Comparison of ENCODE assay signal across 9 cellular contexts in genomic region chr22:20982563-20982882, GRCh38. TPM values are rescaled to one million over a fixed set of nuclear protein-coding genes. Genes with fewer than 3 reads are reported as not detected.
DNase-seq lines count a peak whose midpoint lies in the region; ATAC-seq and TF ChIP-seq lines count a peak whose summit lies in the region.
"Had no signal": no experiment of that assay in that cellular context is flagged by ENCODE, and none has a peak within 500 bp of the region (broad histone marks: within the 10 kb centered on the region; RNA-seq: fewer than 3 reads in every experiment).

No MANE protein-coding gene starts in this region.

- H3K9me3 Mint-ChIP-seq in activated T-helper 2 cell treated with anti-CD3 and anti-CD28 coated beads, Interferon-gamma antibody, Interleukin-2, Interleukin-4, amounts not matched to agents 10 μg/mL and 5 μg/mL and 100 μg/mL, durations not matched to agents 14 hours and 24 hours and 36 hours = peaks cover 12% of the 10 kb centered on the region

- intact Hi-C loops in activated T-helper 2 cell treated with anti-CD3 and anti-CD28 coated beads, Interferon-gamma antibody, Interleukin-2, Interleukin-4, amounts not matched to agents 10 μg/mL and 5 μg/mL and 100 μg/mL, durations not matched to agents 14 hours and 24 hours and 36 hours (cut with micrococcal nuclease) = no loop called here

- peaks cover 0 to 11% (median 0%) of the 10 kb centered on the region in 11 experiments; a peak in 5 of 22 replicates for H4K20me1 ChIP-seq in BLaER1 treated with 17β-estradiol and CSF1 and Interleukin-3, amounts not matched to agents 10 nM and 100 nM

- H3K4me2 ChIP-seq in BLaER1 treated with 17β-estradiol and CSF1 and Interleukin-3, amounts not matched to agents 10 nM and 100 nM = peak overlapping the region; percentile 88 to 97 (median 94)

- H3K27ac Mint-ChIP-seq in activated T-helper 2 cell treated with anti-CD3 and anti-CD28 coated beads, Interferon-gamma antibody, Interleukin-2, Interleukin-4, amounts not matched to agents 10 μg/mL and 5 μg/mL and 100 μg/mL, durations not matched to agents 14 hours and 24 hours and 36 hours = peak overlapping the region; percentile 80

- peak; percentile 18 for ATAC-seq in HG02642 (IDR thresholded peaks at IDR 0.05; ENCODE audit: poor library complexity, unreplicated experiment)

- peak overlapping the region; percentile 94 for H3K4me3 Mint-ChIP-seq in activated T-helper 2 cell treated with anti-CD3 and anti-CD28 coated beads, Interferon-gamma antibody, Interleukin-2, Interleukin-4, amounts not matched to agents 10 μg/mL and 5 μg/mL and 100 μg/mL, durations not matched to agents 14 hours and 24 hours and 36 hours (ENCODE audit: low read depth)

- no peak for TF ChIP-seq CTCF in suprapubic skin (IDR thresholded peaks at IDR 0.05)

- H3K36me3 ChIP-seq in BLaER1 treated with 17β-estradiol and CSF1 and Interleukin-3, amounts not matched to agents 10 nM and 100 nM = peaks cover 20 to 40% (median 33%) of the 10 kb centered on the region in 11 experiments
- H3K36me3 ChIP-seq in iPS-20b (ENCODE audit: insufficient read depth, low read depth, low read length) = peaks cover 7% of the 10 kb centered on the region
- peaks cover 3% of the 10 kb centered on the region for H3K36me3 ChIP-seq in suprapubic skin

- H3K4me1 ChIP-seq in BLaER1 treated with 17β-estradiol and CSF1 and Interleukin-3, amounts not matched to agents 10 nM and 100 nM = peaks cover 24 to 27% (median 26%) of the 10 kb centered on the region in 10 experiments
- H3K4me1 ChIP-seq in iPS-20b (ENCODE audit: insufficient read depth, low read length) (no peaks in the 10 kb centered on the region; the same call in 1 of the 2 replicates), suprapubic skin (peaks cover 43% of the 10 kb centered on the region)

- peaks cover 20% of the 10 kb centered on the region for H3K36me3 Mint-ChIP-seq in activated T-helper 2 cell treated with anti-CD3 and anti-CD28 coated beads, Interferon-gamma antibody, Interleukin-2, Interleukin-4, amounts not matched to agents 10 μg/mL and 5 μg/mL and 100 μg/mL, durations not matched to agents 14 hours and 24 hours and 36 hours (ENCODE audit: low read depth)

- H3K4me3 ChIP-seq in BLaER1 treated with 17β-estradiol and CSF1 and Interleukin-3, amounts not matched to agents 10 nM and 100 nM = peak overlapping the region; percentile 72 to 92 (median 82)
- H3K4me3 ChIP-seq in iPS-20b (ENCODE audit: low read length) (peak overlapping the region; percentile 83), suprapubic skin (peak overlapping the region; percentile 70)

- H3K4me1 Mint-ChIP-seq in activated T-helper 2 cell treated with anti-CD3 and anti-CD28 coated beads, Interferon-gamma antibody, Interleukin-2, Interleukin-4, amounts not matched to agents 10 μg/mL and 5 μg/mL and 100 μg/mL, durations not matched to agents 14 hours and 24 hours and 36 hours (ENCODE audit: low read depth) = peaks cover 32% of the 10 kb centered on the region

- peaks cover 8 to 10% (median 9%) of the 10 kb centered on the region in 11 experiments; a peak in 20 of 22 replicates for H3K9me3 ChIP-seq in BLaER1 treated with 17β-estradiol and CSF1 and Interleukin-3, amounts not matched to agents 10 nM and 100 nM (replicated peaks in 1 of 11)
- H3K9me3 ChIP-seq in iPS-20b (ENCODE audit: insufficient read depth, low read depth, low read length) (peaks cover 8% of the 10 kb centered on the region; the same call in 1 of the 2 replicates), suprapubic skin (no peaks in the 10 kb centered on the region)

- no peaks in the 10 kb centered on the region for H3K27me3 Mint-ChIP-seq in activated T-helper 2 cell treated with anti-CD3 and anti-CD28 coated beads, Interferon-gamma antibody, Interleukin-2, Interleukin-4, amounts not matched to agents 10 μg/mL and 5 μg/mL and 100 μg/mL, durations not matched to agents 14 hours and 24 hours and 36 hours (ENCODE audit: low read depth)

- 1% methylated on average over 11 of the region's 12 CpGs for WGBS in suprapubic skin

- TF ChIP-seq POLR2A in suprapubic skin (IDR thresholded peaks at IDR 0.05) = no peak

- no peaks in the 10 kb centered on the region for H3K27me3 ChIP-seq in BLaER1 treated with 17β-estradiol and CSF1 and Interleukin-3, amounts not matched to agents 10 nM and 100 nM
- H3K27me3 ChIP-seq in iPS-20b (ENCODE audit: insufficient read depth, low read length) (peaks cover 31% of the 10 kb centered on the region), suprapubic skin (no peaks in the 10 kb centered on the region)

- peak overlapping the region; percentile 58 to 98 (median 90) for H3K27ac ChIP-seq in BLaER1 treated with 17β-estradiol and CSF1 and Interleukin-3, amounts not matched to agents 10 nM and 100 nM
- H3K27ac ChIP-seq in iPS-20b (ENCODE audit: low read length) = no peak overlapping the region
- H3K27ac ChIP-seq in suprapubic skin = peak overlapping the region; percentile 79

- H3K9ac ChIP-seq in BLaER1 treated with 17β-estradiol and CSF1 and Interleukin-3, amounts not matched to agents 10 nM and 100 nM = peak overlapping the region; percentile 83 to 94 (median 91)
- peak overlapping the region; percentile 74 for H3K9ac ChIP-seq in iPS-20b (ENCODE audit: low read depth, low read length)

- TF ChIP-seq EP300 in suprapubic skin (IDR thresholded peaks at IDR 0.05) = no peak

- no peak for DNase-seq in activated T-helper 2 cell treated with anti-CD3 and anti-CD28 coated beads, Interferon-gamma antibody, Interleukin-2, Interleukin-4, amounts not matched to agents 10 μg/mL and 5 μg/mL and 100 μg/mL, durations not matched to agents 14 hours and 24 hours and 36 hours (ENCODE audit: low spot score)
- DNase-seq in suprapubic skin (ENCODE audit: low spot score in 2 of 2) (no peak), NCI-H446 (lab: John Stamatoyannopoulos, UW) (no peak), NCI-H2196 treated with DMSO at 0.1 percent for 48 hours (lab: John Stamatoyannopoulos, UW; ENCODE audit: unreplicated experiment) (no peak)
- no peak for DNase-seq in stimulated activated CD4-positive, alpha-beta T cell treated with anti-CD3 and anti-CD28 coated beads, Interleukin-4, amount 100 ng/mL, for 4 hours

RNA-seq across cellular contexts. Expression of gene LZTR1, which starts 0.4 kb away (rescaled TPM):
- total RNA-seq in activated T-helper 2 cell treated with anti-CD3 and anti-CD28 coated beads, Interferon-gamma antibody, Interleukin-2, Interleukin-4, amounts not matched to agents 10 μg/mL and 5 μg/mL and 100 μg/mL, durations not matched to agents 14 hours and 24 hours and 36 hours = 64.7 and 68.4 TPM in 2 replicates
- total RNA-seq in suprapubic skin = 10 to 100 TPM; 29.3 to 75.6 (median 46.9) TPM

RNA-seq across cellular contexts. Expression of gene AIFM3, which starts 15.5 kb away (rescaled TPM):
- 0.23 and 0.30 TPM in 2 replicates for total RNA-seq in activated T-helper 2 cell treated with anti-CD3 and anti-CD28 coated beads, Interferon-gamma antibody, Interleukin-2, Interleukin-4, amounts not matched to agents 10 μg/mL and 5 μg/mL and 100 μg/mL, durations not matched to agents 14 hours and 24 hours and 36 hours
- total RNA-seq in suprapubic skin = under 1 TPM in 1 of 4 donors, not detected in 3; 0.72 TPM
- total RNA-seq: lung microvascular endothelial cell had no signal

RNA-seq across cellular contexts. Expression of gene THAP7, which starts 19.4 kb away (rescaled TPM):
- 25.8 and 25.9 TPM in 2 replicates for total RNA-seq in activated T-helper 2 cell treated with anti-CD3 and anti-CD28 coated beads, Interferon-gamma antibody, Interleukin-2, Interleukin-4, amounts not matched to agents 10 μg/mL and 5 μg/mL and 100 μg/mL, durations not matched to agents 14 hours and 24 hours and 36 hours
- total RNA-seq in suprapubic skin = 10 to 100 TPM; 33.9 to 57.0 (median 37.4) TPM

RNA-seq across cellular contexts. Expression of gene P2RX6, which starts 32.4 kb away (rescaled TPM):
- 0.07 TPM in 1 of 2 replicates, not detected in the other for total RNA-seq in activated T-helper 2 cell treated with anti-CD3 and anti-CD28 coated beads, Interferon-gamma antibody, Interleukin-2, Interleukin-4, amounts not matched to agents 10 μg/mL and 5 μg/mL and 100 μg/mL, durations not matched to agents 14 hours and 24 hours and 36 hours
- total RNA-seq in suprapubic skin = 1 to 10 TPM in 3 of 4 donors, under 1 TPM in 1; 0.21 to 3.1 (median 1.0) TPM
- total RNA-seq: lung microvascular endothelial cell had no signal

RNA-seq across cellular contexts. Expression of gene SLC7A4, which starts 49.8 kb away (rescaled TPM):
- total RNA-seq in activated T-helper 2 cell treated with anti-CD3 and anti-CD28 coated beads, Interferon-gamma antibody, Interleukin-2, Interleukin-4, amounts not matched to agents 10 μg/mL and 5 μg/mL and 100 μg/mL, durations not matched to agents 14 hours and 24 hours and 36 hours = 0.07 TPM in 1 of 2 replicates, not detected in the other
- total RNA-seq in suprapubic skin = 1 to 10 TPM in 3 of 4 donors, under 1 TPM in 1; 0.48 to 2.2 (median 1.6) TPM
- total RNA-seq: lung microvascular endothelial cell had no signal
